ENCODE assay signal across 17 cellular contexts in genomic region chr3:126053949-126054569, GRCh38. TPM values are rescaled to one million over a fixed set of nuclear protein-coding genes. Genes with fewer than 3 reads are reported as not detected.
A peak's percentile ranks its signal among the peaks of the same experiment; 100 is the strongest.
DNase-seq lines count a peak whose midpoint lies in the region; ATAC-seq, FAIRE-seq and TF ChIP-seq lines count a peak whose summit lies in the region.
"Had no signal": no experiment of that assay in that cellular context is flagged by ENCODE, and none has a peak within 500 bp of the region (broad histone marks: within the 10 kb centered on the region; RNA-seq: fewer than 3 reads in every experiment).

No MANE protein-coding gene starts in this region.

- H3K4me1 Mint-ChIP-seq in activated T-cell treated with anti-CD3 and anti-CD28 coated beads, Interleukin-2, amount 50 U/mL, for 24 hours (ENCODE audit: low read depth), result peaks cover 11% of the 10 kb centered on the region
- peaks cover 22% of the 10 kb centered on the region for H3K4me1 Mint-ChIP-seq in CD8-positive, alpha-beta T cell (ENCODE audit: low read depth)
- H3K4me1 Mint-ChIP-seq in nephron progenitor cell, result peaks cover 37% of the 10 kb centered on the region

- TF ChIP-seq POLR2A in thyroid gland (IDR thresholded peaks at IDR 0.05), result no peak

- WGBS in thyroid gland, 2 donors, result 96 to 99% methylated on average over 5 to 6 of the region's 6 CpGs

- H4K20me1 ChIP-seq in osteoblast (ENCODE audit: insufficient read depth, low read length), result no peaks in the 10 kb centered on the region

- H3K27ac Mint-ChIP-seq in activated T-cell treated with anti-CD3 and anti-CD28 coated beads, Interleukin-2, amount 50 U/mL, for 24 hours, result peak overlapping the region; percentile 1
- H3K27ac Mint-ChIP-seq in CD8-positive, alpha-beta T cell, result peak overlapping the region; percentile 5
- peak overlapping the region; percentile 20 for H3K27ac Mint-ChIP-seq in nephron progenitor cell

- no peak overlapping the region for H3K27ac ChIP-seq in CD8-positive, alpha-beta T cell (ENCODE audit: low read depth, low read length)
- no peak overlapping the region for H3K27ac ChIP-seq in thyroid gland
- no peak overlapping the region for H3K27ac ChIP-seq in osteoblast (ENCODE audit: low read depth, low read length)
- H3K27ac ChIP-seq: A549 had no signal

- peaks cover 6% of the 10 kb centered on the region for H3K4me1 ChIP-seq in CD8-positive, alpha-beta T cell (ENCODE audit: insufficient read depth, low read length)
- H3K4me1 ChIP-seq in thyroid gland (no peaks in the 10 kb centered on the region), osteoblast (ENCODE audit: insufficient read depth, low read length) (peaks cover 4% of the 10 kb centered on the region)

- no peaks in the 10 kb centered on the region for H3K9me3 ChIP-seq in CD8-positive, alpha-beta T cell (ENCODE audit: low read length)
- H3K9me3 ChIP-seq in thyroid gland, result no peaks in the 10 kb centered on the region
- no peaks in the 10 kb centered on the region for H3K9me3 ChIP-seq in osteoblast (ENCODE audit: low read depth, low read length)
- H3K9me3 ChIP-seq: A549, Caco-2 had no signal

- H2AFZ ChIP-seq in osteoblast (ENCODE audit: low read length), result no peak overlapping the region

- no peak for ATAC-seq in CD8-positive, alpha-beta T cell
- no peak for ATAC-seq in GM18517 (IDR thresholded peaks at IDR 0.05; ENCODE audit: unreplicated experiment)
- ATAC-seq: A549 had no signal

- no peaks in the 10 kb centered on the region for H3K36me3 ChIP-seq in CD8-positive, alpha-beta T cell (ENCODE audit: insufficient read depth, low read length)
- H3K36me3 ChIP-seq in bronchial epithelial cell (ENCODE audit: control insufficient read depth, insufficient read depth, low read length) (no peaks in the 10 kb centered on the region), thyroid gland (no peaks in the 10 kb centered on the region), osteoblast (ENCODE audit: insufficient read depth, low read length) (no peaks in the 10 kb centered on the region)

- CTCF ChIA-PET in CD8-positive, alpha-beta T cell (lab: Charles Lee), result no interaction called here

- peaks cover 16% of the 10 kb centered on the region for H3K36me3 Mint-ChIP-seq in activated T-cell treated with anti-CD3 and anti-CD28 coated beads, Interleukin-2, amount 50 U/mL, for 24 hours (ENCODE audit: low read depth)
- peaks cover 19% of the 10 kb centered on the region for H3K36me3 Mint-ChIP-seq in CD8-positive, alpha-beta T cell
- H3K36me3 Mint-ChIP-seq in nephron progenitor cell (ENCODE audit: low read depth), result peaks cover 13% of the 10 kb centered on the region

- no peak overlapping the region for H3K4me2 ChIP-seq in osteoblast (ENCODE audit: insufficient read depth, low read length)
- H3K4me2 ChIP-seq: A549 had no signal

- no peaks in the 10 kb centered on the region for H3K27me3 Mint-ChIP-seq in activated T-cell treated with anti-CD3 and anti-CD28 coated beads, Interleukin-2, amount 50 U/mL, for 24 hours
- no peaks in the 10 kb centered on the region for H3K27me3 Mint-ChIP-seq in CD8-positive, alpha-beta T cell (ENCODE audit: low read depth)
- no peaks in the 10 kb centered on the region for H3K27me3 Mint-ChIP-seq in nephron progenitor cell (ENCODE audit: low read depth, poor library complexity)

- no peak overlapping the region for H3K4me3 Mint-ChIP-seq in activated T-cell treated with anti-CD3 and anti-CD28 coated beads, Interleukin-2, amount 50 U/mL, for 24 hours
- H3K4me3 Mint-ChIP-seq in CD8-positive, alpha-beta T cell, result no peak overlapping the region
- no peak overlapping the region for H3K4me3 Mint-ChIP-seq in nephron progenitor cell

- no peaks in the 10 kb centered on the region for H3K9me3 Mint-ChIP-seq in activated T-cell treated with anti-CD3 and anti-CD28 coated beads, Interleukin-2, amount 50 U/mL, for 24 hours
- H3K9me3 Mint-ChIP-seq in CD8-positive, alpha-beta T cell, result no peaks in the 10 kb centered on the region
- no peaks in the 10 kb centered on the region for H3K9me3 Mint-ChIP-seq in nephron progenitor cell

- TF ChIP-seq CTCF in CD8-positive, alpha-beta T cell (IDR thresholded peaks at IDR 0.05), result no peak
- TF ChIP-seq CTCF in bronchial epithelial cell (IDR thresholded peaks at IDR 0.05; ENCODE audit: insufficient read depth, low read length, severe bottlenecking), result no peak
- TF ChIP-seq CTCF in nephron progenitor cell (IDR thresholded peaks at IDR 0.05), result no peak
- no peak for TF ChIP-seq CTCF in thyroid gland (IDR thresholded peaks at IDR 0.05)
- TF ChIP-seq CTCF in osteoblast (IDR thresholded peaks at IDR 0.05; ENCODE audit: extremely low read depth, low read depth, low read length), result no peak

- H3K79me2 ChIP-seq in osteoblast (ENCODE audit: insufficient read depth, low read length), result no peaks in the 10 kb centered on the region

- intact Hi-C loops in CD8-positive, alpha-beta T cell (cut with DNase I, micrococcal nuclease), result no loop called here
- intact Hi-C loops in thyroid gland (cut with DNase I), result no loop called here

- POLR2A ChIA-PET in CD8-positive, alpha-beta T cell (lab: Charles Lee), result no interaction called here

- FAIRE-seq in bronchial epithelial cell (lab: Jason Lieb, UNC), result peak; percentile 40
- FAIRE-seq: A549 had no signal

- no peak for DNase-seq in activated T-cell treated with anti-CD3 and anti-CD28 coated beads, Interleukin-2, amount 50 U/mL, for 24 hours
- DNase-seq in activated T-cell treated with anti-CD3 and anti-CD28 coated beads for 4 hours, result no peak
- no peak for DNase-seq in CD8-positive, alpha-beta T cell
- DNase-seq in bronchial epithelial cell (ENCODE audit: low read depth), result no peak
- no peak for DNase-seq in nephron progenitor cell
- DNase-seq in thyroid gland, result no peak
- DNase-seq in osteoblast (ENCODE audit: insufficient read length, low spot score, missing footprints), result no peak
- DNase-seq: C1 segment of cervical spinal cord, Caco-2, EL, H7, MM.1S, NCI-H1092 treated with DMSO at 0.1 percent for 48 hours, NCI-H1694, NCI-H524 treated with DMSO at 0.1 percent for 48 hours had no signal

- no peaks in the 10 kb centered on the region for H3K27me3 ChIP-seq in CD8-positive, alpha-beta T cell (ENCODE audit: insufficient read depth, low read length)
- no peaks in the 10 kb centered on the region for H3K27me3 ChIP-seq in bronchial epithelial cell (ENCODE audit: control insufficient read depth, insufficient read depth, low read length)
- no peaks in the 10 kb centered on the region for H3K27me3 ChIP-seq in thyroid gland
- H3K27me3 ChIP-seq in osteoblast (ENCODE audit: insufficient read depth, low read length), result no peaks in the 10 kb centered on the region

- no peak overlapping the region for H3K4me3 ChIP-seq in CD8-positive, alpha-beta T cell (ENCODE audit: low read depth, low read length)
- no peak overlapping the region for H3K4me3 ChIP-seq in bronchial epithelial cell (ENCODE audit: low read depth, low read length)
- no peak overlapping the region for H3K4me3 ChIP-seq in thyroid gland (replicated peaks in 1 of 3)
- H3K4me3 ChIP-seq in osteoblast (ENCODE audit: insufficient read depth, low read length), result no peak overlapping the region
- H3K4me3 ChIP-seq: A549 had no signal

RNA-seq across cellular contexts. Expression of gene SLC41A3, which starts 29.9 kb away (rescaled TPM):
- 10 to 100 TPM; 24.0 to 26.1 TPM for total RNA-seq in CD8-positive, alpha-beta T cell
- total RNA-seq in bronchial epithelial cell, result 40.1 and 61.6 TPM in 2 replicates
- total RNA-seq in thyroid gland, result 10 to 100 TPM; 56.1 to 72.2 (median 59.7) TPM
- 41.5 and 59.4 TPM in 2 replicates for total RNA-seq in osteoblast
